8 cellular contexts compared by ENCODE assay signal in genomic region chr3:105823149-105823866, GRCh38. TPM values are rescaled to one million over a fixed set of nuclear protein-coding genes. Genes with fewer than 3 reads are reported as not detected.
A peak's percentile ranks its signal among the peaks of the same experiment; 100 is the strongest.
DNase-seq lines count a peak whose midpoint lies in the region; ATAC-seq, FAIRE-seq and TF ChIP-seq lines count a peak whose summit lies in the region.

No MANE protein-coding gene starts in this region.

- CTCF ChIA-PET in WTC11 (lab: Charles Lee): no interaction called here

- no peak for TF ChIP-seq CTCF in WTC11 (IDR thresholded peaks at IDR 0.05)
- TF ChIP-seq CTCF in fibroblast of the aortic adventitia (IDR thresholded peaks at IDR 0.05; ENCODE audit: insufficient read depth, low read length): no peak

- FAIRE-seq in GM12891 (lab: Jason Lieb, UNC): peak; percentile 59

- H3K27ac Mint-ChIP-seq in WTC11: peak overlapping the region; percentile 7; the same call in 1 of the 2 replicates

- ATAC-seq in WTC11: no peak
- no peak for ATAC-seq in HG03571 (IDR thresholded peaks at IDR 0.05; ENCODE audit: unreplicated experiment)
- ATAC-seq in HG02763 (IDR thresholded peaks at IDR 0.05; ENCODE audit: unreplicated experiment): no peak

- POLR2A ChIA-PET in WTC11 (lab: Charles Lee): no interaction called here

- H3K4me3 Mint-ChIP-seq in WTC11: no peak overlapping the region

- no peak; the same call in none of the 2 replicates for TF ChIP-seq POLR2A in GM12891 (IDR thresholded peaks at IDR 0.05; ENCODE audit: low read depth, low read length)

- no peak for DNase-seq in GM12891 (ENCODE audit: insufficient read length, low spot score)
- DNase-seq in WTC11 (ENCODE audit: low spot score): no peak
- DNase-seq in fibroblast of the aortic adventitia (ENCODE audit: low read depth): peak; percentile 89
- peak; percentile 91 for DNase-seq in skeletal muscle cell (ENCODE audit: low read depth)
- no peak for DNase-seq in DMS114 treated with DMSO at 0.1 percent for 48 hours (lab: John Stamatoyannopoulos, UW; ENCODE audit: unreplicated experiment)
- DNase-seq in stimulated activated CD4-positive, alpha-beta T cell treated with anti-CD3 and anti-CD28 coated beads, Interleukin-2, amount 100 ng/mL, for 48 hours: no peak

- peaks cover 27% of the 10 kb centered on the region for H3K4me1 Mint-ChIP-seq in WTC11

- no peaks in the 10 kb centered on the region for H3K27me3 Mint-ChIP-seq in WTC11 (ENCODE audit: low read depth)

- H3K4me3 ChIP-seq in fibroblast of the aortic adventitia (ENCODE audit: low read depth, low read length) (no peak overlapping the region), skeletal muscle cell (ENCODE audit: low read depth, low read length) (no peak overlapping the region)

- peaks cover 5% of the 10 kb centered on the region; the same call in 1 of the 2 replicates for H3K36me3 Mint-ChIP-seq in WTC11

- no peaks in the 10 kb centered on the region for H3K9me3 Mint-ChIP-seq in WTC11

TF ChIP-seq in GM12891, 5 proteins besides CTCF, POLR2A, EP300 and RAD21:
- TF ChIP-seq POU2F2 (IDR thresholded peaks at IDR 0.05; ENCODE audit: low read depth, low read length): 0 out of 2 replicates have a peak, but pooled peaks have one; percentile 26
- peak; percentile 48 for TF ChIP-seq POLR2AphosphoS5 (IDR thresholded peaks at IDR 0.05; ENCODE audit: low read depth, low read length)
- TF ChIP-seq TAF1 (IDR thresholded peaks at IDR 0.05; ENCODE audit: low read depth, low read length): no peak
- no peak for TF ChIP-seq PAX5 (IDR thresholded peaks at IDR 0.05; ENCODE audit: insufficient read depth, low read length, severe bottlenecking)

TF ChIP-seq in WTC11, 78 proteins besides CTCF, POLR2A, EP300 and RAD21:
- no peak for TF ChIP-seq KAT7 (CRISPR knock-in tag; IDR thresholded peaks at IDR 0.05; ENCODE audit: borderline replicate concordance)
- no peak for TF ChIP-seq ATF6 (CRISPR knock-in tag; IDR thresholded peaks at IDR 0.05)
- TF ChIP-seq FOXJ3 (CRISPR knock-in tag; IDR thresholded peaks at IDR 0.05; ENCODE audit: borderline replicate concordance): no peak
- TF ChIP-seq FOXK1 (CRISPR knock-in tag; IDR thresholded peaks at IDR 0.05): no peak

RNA-seq across cellular contexts. Expression of gene CBLB, which starts 45.5 kb away (rescaled TPM):
- 27.6 TPM for polyA plus RNA-seq in GM12891 (2012; ENCODE audit: low read depth, missing spikeins)
- total RNA-seq in WTC11 (2021) (19.8 to 20.3 TPM (median 19.8 TPM) in 3 replicates), fibroblast of the aortic adventitia (ENCODE audit: low replicate concordance) (63.9 and 70.3 TPM in 2 replicates)

Comparison
In these comparisons a context has a peak if more than half of its experiments do, and no peak if none do; other contexts are left out.
1. DNase-seq: peak in fibroblast of the aortic adventitia (single experiment) and skeletal muscle cell (single experiment); none in GM12891 (single experiment), WTC11 (single experiment), DMS114 treated with DMSO at 0.1 percent for 48 hours (single experiment) and stimulated activated CD4-positive, alpha-beta T cell treated with anti-CD3 and anti-CD28 coated beads, Interleukin-2, amount 100 ng/mL, for 48 hours (0 of 2).